In the genomic region with DNA sequence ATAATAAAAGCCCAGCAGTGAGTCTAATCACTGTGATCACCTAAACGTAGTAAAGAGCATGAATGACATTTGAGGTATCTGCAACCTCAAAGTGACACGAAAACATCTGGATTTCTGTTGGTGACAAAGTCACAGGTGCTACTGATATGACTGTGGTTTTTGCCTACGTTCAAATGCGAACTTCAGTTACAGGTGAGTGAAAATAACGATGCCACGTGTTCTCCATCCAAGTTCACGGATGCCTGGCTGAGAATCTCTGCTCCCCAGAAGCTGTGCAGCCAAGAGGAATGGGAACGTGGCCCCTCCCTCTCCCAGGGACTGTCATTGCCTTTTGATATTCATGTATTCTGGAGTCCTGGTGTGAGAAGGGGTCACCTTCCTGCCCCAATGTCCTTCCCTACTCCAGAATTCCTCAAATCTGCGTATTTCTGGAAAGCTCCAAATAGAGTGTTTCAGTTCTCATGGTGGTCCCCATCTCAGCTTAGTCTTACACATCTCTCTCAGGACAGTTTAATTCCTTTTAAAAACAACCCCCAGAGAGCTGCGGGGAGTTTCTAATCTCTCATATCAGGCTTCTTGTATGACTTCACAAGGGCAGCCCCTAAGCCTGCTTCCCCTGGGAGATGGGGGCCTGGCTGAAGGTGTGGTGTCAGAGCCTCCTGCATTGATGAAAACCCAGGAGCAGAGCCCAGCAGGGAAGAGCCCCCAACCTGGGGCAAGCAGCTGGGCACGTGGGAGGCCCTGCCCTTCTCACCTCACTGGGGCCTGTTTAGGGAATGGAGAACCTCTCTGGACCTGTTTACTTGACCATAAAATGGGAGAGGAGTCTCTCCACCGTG, we compare ENCODE assay signal across 10 cellular contexts. TPM values are rescaled to one million over a fixed set of nuclear protein-coding genes. Genes with fewer than 3 reads are reported as not detected.
DNase-seq lines count a peak whose midpoint lies in the region; ATAC-seq, FAIRE-seq and TF ChIP-seq lines count a peak whose summit lies in the region.
"Had no signal": no experiment of that assay in that cellular context is flagged by ENCODE, and none has a peak within 500 bp of the region (broad histone marks: within the 10 kb centered on the region; RNA-seq: fewer than 3 reads in every experiment).

No MANE protein-coding gene starts in this region.

- DNase-seq in CD14-positive monocyte (ENCODE audit: low spot score) (no peak), bronchial epithelial cell (ENCODE audit: low read depth) (no peak), NCI-H2107 (lab: John Stamatoyannopoulos, UW) (no peak), head of caudate nucleus (no peak), left cardiac atrium (no peak), vagina (ENCODE audit: extremely low spot score in 2 of 2) (no peak)
- DNase-seq: NCI-H1436, occipital lobe had no signal

- no peak overlapping the region for H3K4me3 Mint-ChIP-seq in CD14-positive monocyte

- no peaks in the 10 kb centered on the region for H3K9me3 ChIP-seq in vagina

- no peak for TF ChIP-seq CTCF in CD14-positive monocyte (IDR thresholded peaks at IDR 0.05)
- TF ChIP-seq CTCF in bronchial epithelial cell (IDR thresholded peaks at IDR 0.05; ENCODE audit: insufficient read depth, low read length, severe bottlenecking), result no peak
- TF ChIP-seq CTCF in vagina (IDR thresholded peaks at IDR 0.05), result no peak

- FAIRE-seq in bronchial epithelial cell (lab: Jason Lieb, UNC), result peak; percentile 23

- peaks cover 0 to 4% (median 1%) of the 10 kb centered on the region in 7 donors for H3K9me3 Mint-ChIP-seq in CD14-positive monocyte

- H3K4me1 ChIP-seq in vagina, result no peaks in the 10 kb centered on the region

- H3K36me3 ChIP-seq in bronchial epithelial cell (ENCODE audit: control insufficient read depth, insufficient read depth, low read length) (no peaks in the 10 kb centered on the region), vagina (no peaks in the 10 kb centered on the region)

- ATAC-seq in GM19023 (IDR thresholded peaks at IDR 0.05; ENCODE audit: unreplicated experiment) (peak; percentile 40), HG03565 (IDR thresholded peaks at IDR 0.05; ENCODE audit: unreplicated experiment) (peak; percentile 37), left cardiac atrium (no peak)

- H3K4me1 Mint-ChIP-seq in CD14-positive monocyte, result peaks cover 61% of the 10 kb centered on the region

- peaks cover 76 to 80% of the 10 kb centered on the region in 2 donors for H3K36me3 Mint-ChIP-seq in CD14-positive monocyte

- no peak overlapping the region for H3K27ac ChIP-seq in vagina

- peaks cover 0 to 2% (median 0%) of the 10 kb centered on the region in 3 donors for H3K27me3 Mint-ChIP-seq in CD14-positive monocyte (ENCODE audit: low read depth in 3 of 3)

- no peak overlapping the region for H3K4me3 ChIP-seq in bronchial epithelial cell (ENCODE audit: low read depth, low read length)
- H3K4me3 ChIP-seq in vagina, result no peak overlapping the region

- peak overlapping the region in 6 of 7 donors; percentile 61 to 91 (median 78) for H3K27ac Mint-ChIP-seq in CD14-positive monocyte

- intact Hi-C loops in CD14-positive monocyte (cut with micrococcal nuclease) (no loop called here), head of caudate nucleus (cut with DNase I) (no loop called here), left cardiac atrium (cut with DNase I) (no loop called here), vagina (cut with DNase I) (no loop called here)

- no peak for TF ChIP-seq POLR2A in vagina (IDR thresholded peaks at IDR 0.05)

- no peaks in the 10 kb centered on the region for H3K27me3 ChIP-seq in bronchial epithelial cell (ENCODE audit: control insufficient read depth, insufficient read depth, low read length)
- H3K27me3 ChIP-seq in vagina, result no peaks in the 10 kb centered on the region

RNA-seq across cellular contexts. Expression of a gene that starts 25.8 kb away (rescaled TPM):
- 10 to 100 TPM; 32.1 to 47.5 TPM for polyA plus RNA-seq in CD14-positive monocyte
- total RNA-seq in bronchial epithelial cell, result not detected in 2 replicates
- 1 to 10 TPM; 6.3 TPM for total RNA-seq in left cardiac atrium
- total RNA-seq in vagina, result 10.6 TPM

Comparison
In these comparisons a context has a peak if more than half of its experiments do, and no peak if none do; other contexts are left out.
1. ATAC-seq: peak in GM19023 (single experiment) and HG03565 (single experiment); none in left cardiac atrium (0 of 2).